Comparison of ENCODE assay signal across 28 cellular contexts in genomic region chr20:9963029-9963428, GRCh38.
"Had no signal": no experiment of that assay in that cellular context is flagged by ENCODE, and none has a peak within 500 bp of the region (broad histone marks: within the 10 kb centered on the region; RNA-seq: fewer than 3 reads in every experiment).

No MANE protein-coding gene starts in this region.

- H3K9ac ChIP-seq: neural progenitor cell, parathyroid adenoma had no signal

- H3K27ac Mint-ChIP-seq: nephron; neural progenitor cell; progenitor cell of endocrine pancreas; stimulated activated effector memory CD8-positive, alpha-beta T cell treated with anti-CD3 and anti-CD28 coated beads, Interleukin-12 subunit alpha, Interleukin-12 subunit beta, amount 100 ng/mL, for 72 hours; stimulated activated naive B cell treated with anti-CD40 and anti-IgM and Interleukin-4, amounts not matched to agents 10 μg/mL and 1 μg/mL and 100 μg/mL, for 72 hours; stimulated activated naive CD8-positive, alpha-beta T cell treated with anti-CD3 and anti-CD28 coated beads, Interleukin-15, Interleukin-2, amounts not matched to agents 100 ng/mL and 50 ng/mL, for 24 hours had no signal

- H3K4me3 Mint-ChIP-seq: nephron; neural progenitor cell; stimulated activated effector memory CD8-positive, alpha-beta T cell treated with anti-CD3 and anti-CD28 coated beads, Interleukin-12 subunit alpha, Interleukin-12 subunit beta, amount 100 ng/mL, for 72 hours; stimulated activated naive B cell treated with anti-CD40 and anti-IgM and Interleukin-4, amounts not matched to agents 10 μg/mL and 1 μg/mL and 100 μg/mL, for 72 hours; stimulated activated naive CD8-positive, alpha-beta T cell treated with anti-CD3 and anti-CD28 coated beads, Interleukin-15, Interleukin-2, amounts not matched to agents 100 ng/mL and 50 ng/mL, for 24 hours had no signal

- H3K36me3 ChIP-seq: neural progenitor cell, ovary, right lobe of liver, sigmoid colon, stomach, thoracic aorta, thyroid gland, tibial nerve, upper lobe of left lung, vagina had no signal

- FAIRE-seq: urothelium cell line had no signal

- H2AFZ ChIP-seq: neural progenitor cell, parathyroid adenoma had no signal

- H3K27ac ChIP-seq: neural progenitor cell, ovary, parathyroid adenoma, psoas muscle, right lobe of liver, sigmoid colon, stomach, thoracic aorta, thyroid gland, tibial nerve, upper lobe of left lung, vagina had no signal

- DNase-seq: occipital lobe; ovary; posterior cingulate gyrus; psoas muscle; right cardiac atrium; right lobe of liver; sigmoid colon; small intestine; stimulated activated CD4-positive, alpha-beta T cell treated with anti-CD3 and anti-CD28 coated beads, Interleukin-15, amount 100 ng/mL, for 24 hours; stimulated activated CD4-positive, alpha-beta T cell treated with anti-CD3 and anti-CD28 coated beads, Interleukin-2, amount 100 ng/mL, for 24 hours; stimulated activated CD4-positive, alpha-beta T cell treated with anti-CD3 and anti-CD28 coated beads, Interleukin-2, amount 100 ng/mL, for 48 hours; stimulated activated CD4-positive, alpha-beta T cell treated with anti-CD3 and anti-CD28 coated beads, Interleukin-4, amount 100 ng/mL, for 24 hours; stimulated activated naive B cell treated with anti-CD40 and anti-IgM and Interleukin-4, amounts not matched to agents 10 μg/mL and 1 μg/mL and 100 μg/mL, for 72 hours; stimulated activated naive CD4-positive, alpha-beta T cell treated with Interleukin-2 at 50 U/mL for 16 hours; stomach; thyroid gland; trophoblast cell; upper lobe of left lung had no signal

- H3K4me3 ChIP-seq: neural progenitor cell, ovary, psoas muscle, right lobe of liver, sigmoid colon, stomach, thoracic aorta, thyroid gland, tibial nerve, upper lobe of left lung, vagina had no signal

- H3K4me1 Mint-ChIP-seq: nephron; stimulated activated effector memory CD8-positive, alpha-beta T cell treated with anti-CD3 and anti-CD28 coated beads, Interleukin-12 subunit alpha, Interleukin-12 subunit beta, amount 100 ng/mL, for 72 hours; stimulated activated naive B cell treated with anti-CD40 and anti-IgM and Interleukin-4, amounts not matched to agents 10 μg/mL and 1 μg/mL and 100 μg/mL, for 72 hours had no signal

- H3K4me1 ChIP-seq: neural progenitor cell, parathyroid adenoma, psoas muscle, right lobe of liver, sigmoid colon, stomach, thyroid gland, tibial nerve, upper lobe of left lung, vagina had no signal

- H3K36me3 Mint-ChIP-seq: neural progenitor cell; stimulated activated effector memory CD8-positive, alpha-beta T cell treated with anti-CD3 and anti-CD28 coated beads, Interleukin-12 subunit alpha, Interleukin-12 subunit beta, amount 100 ng/mL, for 72 hours; stimulated activated naive B cell treated with anti-CD40 and anti-IgM and Interleukin-4, amounts not matched to agents 10 μg/mL and 1 μg/mL and 100 μg/mL, for 72 hours had no signal

- H3K79me2 ChIP-seq: parathyroid adenoma had no signal

- H3K4me2 ChIP-seq: neural progenitor cell had no signal

- H3K9me3 ChIP-seq: ovary, psoas muscle, right lobe of liver, sigmoid colon, stomach, thoracic aorta, thyroid gland, tibial nerve, upper lobe of left lung, vagina had no signal

- ATAC-seq: psoas muscle; right cardiac atrium; right lobe of liver; stimulated activated effector memory CD8-positive, alpha-beta T cell treated with anti-CD3 and anti-CD28 coated beads, Interleukin-12 subunit alpha, Interleukin-12 subunit beta, amount 100 ng/mL, for 72 hours; stimulated activated naive B cell treated with anti-CD40 and anti-IgM and Interleukin-4, amounts not matched to agents 10 μg/mL and 1 μg/mL and 100 μg/mL, for 72 hours had no signal

- H3K9me3 Mint-ChIP-seq: nephron; neural progenitor cell; stimulated activated effector memory CD8-positive, alpha-beta T cell treated with anti-CD3 and anti-CD28 coated beads, Interleukin-12 subunit alpha, Interleukin-12 subunit beta, amount 100 ng/mL, for 72 hours; stimulated activated naive B cell treated with anti-CD40 and anti-IgM and Interleukin-4, amounts not matched to agents 10 μg/mL and 1 μg/mL and 100 μg/mL, for 72 hours; stimulated activated naive CD8-positive, alpha-beta T cell treated with anti-CD3 and anti-CD28 coated beads, Interleukin-15, Interleukin-2, amounts not matched to agents 100 ng/mL and 50 ng/mL, for 24 hours had no signal

- H3K27me3 ChIP-seq: neural progenitor cell, ovary, right lobe of liver, sigmoid colon, stomach, thyroid gland, tibial nerve, upper lobe of left lung, vagina had no signal
